Comparison of ENCODE assay signal across 16 cellular contexts in the genomic region with DNA sequence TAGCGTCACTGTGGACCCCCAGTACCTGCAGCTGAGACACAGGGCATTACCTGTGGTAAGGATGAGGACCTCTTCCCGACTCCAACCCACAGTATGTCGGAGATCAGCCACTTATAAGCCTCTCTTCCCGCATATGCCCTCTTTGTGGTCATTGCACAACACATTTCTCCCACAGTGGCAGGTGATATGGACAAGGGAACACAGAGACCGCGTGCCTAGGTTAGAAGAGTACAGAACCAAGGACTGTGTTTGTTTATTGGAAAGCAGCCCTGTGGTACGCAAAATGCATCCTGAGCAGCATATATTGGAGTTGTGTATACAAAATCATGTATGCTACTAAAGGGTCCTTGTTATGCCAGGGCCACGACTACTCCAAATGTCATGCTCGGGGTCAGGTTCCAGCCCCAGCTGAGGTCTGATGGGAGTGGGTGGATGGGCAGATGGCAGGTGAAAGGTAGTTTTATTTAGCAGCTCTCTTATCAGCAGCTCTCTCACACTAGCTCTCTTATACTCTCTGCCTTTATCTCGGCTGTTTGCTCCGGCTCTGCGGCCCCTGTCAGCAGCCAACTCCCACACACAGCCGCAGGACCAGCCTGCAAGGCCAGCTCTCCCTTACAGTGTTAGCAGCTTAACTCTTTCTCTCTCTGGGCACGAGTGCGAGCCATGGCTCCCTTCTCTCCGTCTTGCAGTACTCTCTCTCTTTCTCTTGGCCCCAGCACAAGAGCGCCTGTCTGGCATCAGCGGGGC.
DNase-seq lines count a peak whose midpoint lies in the region; ATAC-seq lines count a peak whose summit lies in the region.
"Had no signal": no experiment of that assay in that cellular context is flagged by ENCODE, and none has a peak within 500 bp of the region (broad histone marks: within the 10 kb centered on the region; RNA-seq: fewer than 3 reads in every experiment).

No MANE protein-coding gene starts in this region.

- H3K27me3 Mint-ChIP-seq in CD8-positive, alpha-beta memory T cell, result no peaks in the 10 kb centered on the region

- in situ Hi-C loops in KBM-7 (cut with MboI; ENCODE audit: low pct_unique_long_range_greater_than_20kb, low sequenced_read_pairs), result no loop called here

- intact Hi-C loops in Right ventricle myocardium superior (cut with DNase I), result no loop called here
- intact Hi-C loops in cardiac septum (cut with DNase I), result no loop called here
- intact Hi-C loops in left ventricle myocardium superior (cut with micrococcal nuclease), result no loop called here

- peak overlapping the region in 1 of 8 donors; percentile 32 for H3K27ac Mint-ChIP-seq in CD8-positive, alpha-beta memory T cell
- H3K27ac Mint-ChIP-seq: CD14-positive monocyte had no signal

- peak; percentile 67 for DNase-seq in Right ventricle myocardium superior
- no peak for DNase-seq in cardiac septum (ENCODE audit: low spot score)
- peak; percentile 12 for DNase-seq in amniotic epithelial cell (ENCODE audit: low read depth)
- peak; percentile 75 for DNase-seq in left ventricle myocardium superior
- DNase-seq in CD8-positive, alpha-beta memory T cell, result no peak
- DNase-seq in KBM-7, result no peak
- DNase-seq: DMS53; NCI-H1417; NCI-H1930; NCI-H526; NK-92 treated with Interleukin-12 subunit alpha and Interleukin-12 subunit beta, amount 100 ng/mL, for 24 hours had no signal

- H3K4me1 ChIP-seq in CD8-positive, alpha-beta memory T cell (ENCODE audit: insufficient read depth, low read length), result no peaks in the 10 kb centered on the region

- H3K4me1 Mint-ChIP-seq in CD8-positive, alpha-beta memory T cell, result no peaks in the 10 kb centered on the region

- H3K27me3 ChIP-seq in CD8-positive, alpha-beta memory T cell (ENCODE audit: insufficient read depth, low read length, poor library complexity, severe bottlenecking), result no peaks in the 10 kb centered on the region

- POLR2A ChIA-PET in CD8-positive, alpha-beta memory T cell (lab: Charles Lee), result no interaction called here

- H3K4me3 Mint-ChIP-seq in CD8-positive, alpha-beta memory T cell, result no peak overlapping the region
- H3K4me3 Mint-ChIP-seq: CD14-positive monocyte had no signal

- no peak overlapping the region for H3K27ac ChIP-seq in CD8-positive, alpha-beta memory T cell (ENCODE audit: low read depth, low read length)
- H3K27ac ChIP-seq: RWPE1 had no signal

- peak; percentile 96 for ATAC-seq in Right ventricle myocardium superior (ENCODE audit: poor library complexity)
- ATAC-seq in left ventricle myocardium superior, result peak; percentile 99
- no peak for ATAC-seq in HG02642 (IDR thresholded peaks at IDR 0.05; ENCODE audit: poor library complexity, unreplicated experiment)
- no peak for ATAC-seq in HG03097 (IDR thresholded peaks at IDR 0.05; ENCODE audit: low FRiP score, unreplicated experiment)
- ATAC-seq: HCT116 had no signal

- H3K9me3 ChIP-seq in CD8-positive, alpha-beta memory T cell (ENCODE audit: low read length), result no peaks in the 10 kb centered on the region

- H3K9me3 Mint-ChIP-seq in CD8-positive, alpha-beta memory T cell, result peaks cover 6 to 24% (median 11%) of the 10 kb centered on the region in 5 donors

- no peaks in the 10 kb centered on the region for H3K36me3 Mint-ChIP-seq in CD8-positive, alpha-beta memory T cell
- H3K36me3 Mint-ChIP-seq: CD14-positive monocyte had no signal

- no peak overlapping the region for H3K4me3 ChIP-seq in CD8-positive, alpha-beta memory T cell (ENCODE audit: low read length)

- H3K36me3 ChIP-seq in CD8-positive, alpha-beta memory T cell (ENCODE audit: insufficient read depth, low read length), result no peaks in the 10 kb centered on the region

- CTCF ChIA-PET in CD8-positive, alpha-beta memory T cell (lab: Charles Lee), result no interaction called here

Comparison
In these comparisons a context has a peak if more than half of its experiments do, and no peak if none do; other contexts are left out.
1. DNase-seq: peak in Right ventricle myocardium superior (single experiment), amniotic epithelial cell (single experiment) and left ventricle myocardium superior (single experiment); none in cardiac septum (single experiment), CD8-positive, alpha-beta memory T cell (0 of 5) and KBM-7 (single experiment).
2. ATAC-seq: peak in Right ventricle myocardium superior (single experiment) and left ventricle myocardium superior (single experiment); none in HG02642 (single experiment) and HG03097 (single experiment).